In the genomic region with DNA sequence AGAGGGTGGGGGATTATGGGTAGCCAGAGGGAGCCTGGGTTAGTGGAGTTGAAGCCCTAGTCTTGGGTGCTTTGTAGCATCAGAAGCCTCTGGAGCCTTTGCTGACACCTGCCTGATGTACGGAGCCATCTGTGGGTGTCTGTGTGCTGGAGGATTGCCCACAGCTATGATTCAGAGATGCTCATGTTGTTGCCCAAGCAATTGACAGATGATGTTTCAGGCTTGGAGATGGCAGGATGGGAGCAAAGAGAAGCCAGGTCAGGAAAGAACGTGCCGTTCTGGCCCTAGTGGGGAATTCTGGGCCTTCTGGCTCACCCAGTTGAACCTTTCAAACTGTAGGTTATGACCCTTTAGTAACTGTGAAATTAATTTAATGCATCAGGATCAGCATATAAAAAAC, we compare ENCODE assay signal across 13 cellular contexts. TPM values are rescaled to one million over a fixed set of nuclear protein-coding genes. Genes with fewer than 3 reads are reported as not detected.
DNase-seq lines count a peak whose midpoint lies in the region; ATAC-seq and TF ChIP-seq lines count a peak whose summit lies in the region.
"Had no signal": no experiment of that assay in that cellular context is flagged by ENCODE, and none has a peak within 500 bp of the region (broad histone marks: within the 10 kb centered on the region; RNA-seq: fewer than 3 reads in every experiment).

No MANE protein-coding gene starts in this region.

- ATAC-seq in esophagus mucosa = peak; percentile 46
- no peak for ATAC-seq in GM21423 (IDR thresholded peaks at IDR 0.05; ENCODE audit: unreplicated experiment)
- ATAC-seq: Panc1 had no signal

- no peak for TF ChIP-seq POLR2A in thyroid gland (IDR thresholded peaks at IDR 0.05)

- H3K27ac ChIP-seq in liver (ENCODE audit: low read depth in 1 of 2, low read length in 2 of 2) = no peak overlapping the region
- no peak overlapping the region for H3K27ac ChIP-seq in thyroid gland
- H3K27ac ChIP-seq: epithelial cell of prostate had no signal

- TF ChIP-seq CTCF in liver (IDR thresholded peaks at IDR 0.05; ENCODE audit: low read depth, low read length, missing input control) (no peak), thyroid gland (IDR thresholded peaks at IDR 0.05) (no peak)

- H3K4me3 ChIP-seq in liver (ENCODE audit: low read depth in 1 of 3, low read length in 3 of 3) (no peak overlapping the region), thyroid gland (replicated peaks in 1 of 3) (no peak overlapping the region)

- no peaks in the 10 kb centered on the region for H3K9me3 ChIP-seq in liver (ENCODE audit: control insufficient read depth in 4 of 4, low read length in 3 of 4)
- no peaks in the 10 kb centered on the region for H3K9me3 ChIP-seq in thyroid gland

- intact Hi-C loops in thyroid gland (cut with DNase I) = no loop called here

- no peak for TF ChIP-seq RAD21 in liver (IDR thresholded peaks at IDR 0.05)

- H3K27me3 ChIP-seq in liver (ENCODE audit: control insufficient read depth in 4 of 4, insufficient read depth in 4 of 4, low read length in 3 of 4) = no peaks in the 10 kb centered on the region
- H3K27me3 ChIP-seq in thyroid gland = no peaks in the 10 kb centered on the region

- H3K4me1 ChIP-seq in liver (ENCODE audit: control insufficient read depth in 4 of 4, insufficient read depth in 4 of 4, low read length in 3 of 4) (peaks cover 5 to 33% (median 23%) of the 10 kb centered on the region in 4 donors), thyroid gland (no peaks in the 10 kb centered on the region)

- DNase-seq in EH (ENCODE audit: low read depth) = peak; percentile 24
- DNase-seq in RKO (ENCODE audit: low spot score) = peak; percentile 46
- no peak for DNase-seq in thyroid gland
- no peak for DNase-seq in DMS153 treated with DMSO at 0.1 percent for 48 hours (lab: John Stamatoyannopoulos, UW; ENCODE audit: unreplicated experiment)
- DNase-seq in stimulated activated CD4-positive, alpha-beta T cell treated with anti-CD3 and anti-CD28 coated beads, Interleukin-4, amount 100 ng/mL, for 4 hours = no peak
- DNase-seq: activated CD4-positive, alpha-beta memory T cell treated with anti-CD3 and anti-CD28 coated beads, Interleukin-2, amount 10 ng/mL, durations not matched to agents 7 days and 5 days; activated effector memory CD4-positive, alpha-beta T cell treated with anti-CD3 and anti-CD28 coated beads, Interleukin-2, amount 50 U/mL, for 16 hours; H9 had no signal

- H3K9ac ChIP-seq in liver (ENCODE audit: low read depth in 1 of 2, low read length in 2 of 2) = no peak overlapping the region

- WGBS in liver = 50% methylated on average over 3 of the region's 3 CpGs
- WGBS in thyroid gland, 2 donors = 79 to 95% methylated on average over 3 of the region's 3 CpGs

- H3K36me3 ChIP-seq in liver (ENCODE audit: control insufficient read depth in 4 of 4, insufficient read depth in 3 of 4, low read depth in 1 of 4, low read length in 3 of 4) (peaks cover 2 to 21% (median 10%) of the 10 kb centered on the region in 4 donors), thyroid gland (peaks cover 15 to 17% of the 10 kb centered on the region in 2 donors)

TF ChIP-seq in liver, 16 proteins besides CTCF, POLR2A, EP300 and RAD21:
- TF ChIP-seq YY1 (IDR thresholded peaks at IDR 0.05) (peak; percentile 43), JUND (IDR thresholded peaks at IDR 0.05) (peak in 1 of 2 donors; percentile 43), TAF1 (conservative IDR thresholded peaks at IDR 0.05) (no peak), HNF4A (conservative IDR thresholded peaks at IDR 0.05) (peak in 1 of 2 donors; percentile 63), RXRA (IDR thresholded peaks at IDR 0.05) (peak; percentile 15 to 92)

RNA-seq across cellular contexts. Expression of a gene that starts 27.6 kb away (rescaled TPM):
- total RNA-seq in esophagus mucosa (6.3 TPM), liver (10 to 100 TPM; 24.4 to 57.1 TPM), thyroid gland (10 to 100 TPM; 25.1 to 35.9 (median 30.1) TPM)
- 10 to 100 TPM; 52.8 to 60.0 TPM for polyA plus RNA-seq in liver

Comparison
In these comparisons a context has a peak if more than half of its experiments do, and no peak if none do; other contexts are left out.
1. DNase-seq: peak in EH (single experiment) and RKO (single experiment); none in thyroid gland (0 of 2), DMS153 treated with DMSO at 0.1 percent for 48 hours (single experiment) and stimulated activated CD4-positive, alpha-beta T cell treated with anti-CD3 and anti-CD28 coated beads, Interleukin-4, amount 100 ng/mL, for 4 hours (0 of 2).